In the genomic region with DNA sequence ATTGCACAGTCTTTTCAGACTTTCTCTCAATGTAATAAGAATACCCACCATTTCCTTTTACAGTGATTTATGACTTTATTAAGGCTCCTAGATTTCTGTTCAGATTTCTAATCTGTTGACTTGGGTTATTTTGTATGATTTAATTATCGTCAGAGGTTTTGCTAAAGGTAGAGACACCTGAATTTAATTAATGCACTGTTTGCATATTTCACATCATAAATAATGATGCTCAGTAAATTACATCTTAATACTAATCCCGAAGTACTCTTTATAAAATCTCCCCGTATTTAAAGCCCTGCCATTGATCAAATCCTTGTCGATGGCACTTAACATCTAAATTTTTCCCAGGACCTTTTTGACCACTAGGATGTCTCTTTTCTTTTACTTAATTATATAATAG, we compare ENCODE assay signal across 11 cellular contexts.
"Had no signal": no experiment of that assay in that cellular context is flagged by ENCODE, and none has a peak within 500 bp of the region (broad histone marks: within the 10 kb centered on the region; RNA-seq: fewer than 3 reads in every experiment).

No MANE protein-coding gene starts in this region.

- H3K4me2 ChIP-seq: GM23338 had no signal

- H3K27ac ChIP-seq: GM23248 had no signal

- DNase-seq: GM23248, GOT3, H7, H9, HCEC 1CT, HFFc6 had no signal

- H3K9me3 ChIP-seq: HAP-1 had no signal

- H2AFZ ChIP-seq: GM23248, GM23338 had no signal

- H3K4me3 ChIP-seq: GM23248, GM23338, HAP-1 had no signal

- FAIRE-seq: H1, H54 had no signal

- ATAC-seq: GM23338, HCT116 had no signal

- H3K36me3 ChIP-seq: HAP-1 had no signal

- H3K4me1 ChIP-seq: HAP-1 had no signal

- H3K9ac ChIP-seq: GM23248 had no signal
